ENCODE assay signal across 26 cellular contexts in genomic region chr9:9523476-9523875, GRCh38.
"Had no signal": no experiment of that assay in that cellular context is flagged by ENCODE, and none has a peak within 500 bp of the region (broad histone marks: within the 10 kb centered on the region; RNA-seq: fewer than 3 reads in every experiment).

No MANE protein-coding gene starts in this region.

- H3K27ac ChIP-seq: SJSA1 had no signal

- H3K4me3 Mint-ChIP-seq: activated B cell treated with CpG ODN at 0.5 μM for 24 hours; activated CD4-positive, alpha-beta T cell treated with anti-CD3 and anti-CD28 coated beads, Interleukin-2, amount 10 ng/mL, durations not matched to agents 24 days and 14 days; activated CD8-positive, alpha-beta memory T cell treated with anti-CD3 and anti-CD28 coated beads, Interleukin-2, amount 10 ng/mL, durations not matched to agents 7 days and 5 days; activated naive CD4-positive, alpha-beta T cell treated with anti-CD3 and anti-CD28 coated beads, Interleukin-2, amount 50 U/mL, for 24 hours; activated T-cell treated with anti-CD3 and anti-CD28 coated beads, Interleukin-2, amount 50 U/mL, for 24 hours; activated T-helper 1 cell treated with anti-CD3 and anti-CD28 coated beads, Interleukin-12 subunit alpha, Interleukin-12 subunit beta, Interleukin-2, Interleukin-4 antibody, amounts not matched to agents 30 ng/mL and 10 ng/mL and 1 ng/mL, durations not matched to agents 14 hours and 24 hours and 36 hours; brain; T-helper 1 cell treated with Interleukin-12 subunit alpha and Interleukin-12 subunit beta and Interleukin-4 antibody, amounts not matched to agents 30 μg/mL and 1 μg/mL, for 36 hours had no signal

- H3K36me3 Mint-ChIP-seq: activated CD8-positive, alpha-beta memory T cell treated with anti-CD3 and anti-CD28 coated beads, Interleukin-2, amount 10 ng/mL, durations not matched to agents 7 days and 5 days; activated naive CD4-positive, alpha-beta T cell treated with anti-CD3 and anti-CD28 coated beads, Interleukin-2, amount 50 U/mL, for 24 hours; brain had no signal

- H3K27ac Mint-ChIP-seq: activated B cell treated with CpG ODN at 0.5 μM for 24 hours; activated CD4-positive, alpha-beta T cell treated with anti-CD3 and anti-CD28 coated beads, Interleukin-2, amount 10 ng/mL, durations not matched to agents 24 days and 14 days; activated CD8-positive, alpha-beta memory T cell treated with anti-CD3 and anti-CD28 coated beads, Interleukin-2, amount 10 ng/mL, durations not matched to agents 7 days and 5 days; activated naive CD4-positive, alpha-beta T cell treated with anti-CD3 and anti-CD28 coated beads, Interleukin-2, amount 50 U/mL, for 24 hours; activated T-cell treated with anti-CD3 and anti-CD28 coated beads, Interleukin-2, amount 50 U/mL, for 24 hours; activated T-helper 1 cell treated with anti-CD3 and anti-CD28 coated beads, Interleukin-12 subunit alpha, Interleukin-12 subunit beta, Interleukin-2, Interleukin-4 antibody, amounts not matched to agents 30 ng/mL and 10 ng/mL and 1 ng/mL, durations not matched to agents 14 hours and 24 hours and 36 hours; T-helper 1 cell treated with Interleukin-12 subunit alpha and Interleukin-12 subunit beta and Interleukin-4 antibody, amounts not matched to agents 30 μg/mL and 1 μg/mL, for 36 hours had no signal

- H3K4me1 ChIP-seq: SJSA1 had no signal

- ATAC-seq: activated CD8-positive, alpha-beta memory T cell treated with anti-CD3 and anti-CD28 coated beads, Interleukin-2, amount 10 ng/mL, durations not matched to agents 7 days and 5 days; PC-3; SK-N-SH treated with all-trans-retinoic acid at 6 μM for 48 hours had no signal

- DNase-seq: activated B cell treated with CpG ODN at 0.5 μM for 24 hours; activated CD4-positive, alpha-beta T cell treated with anti-CD3 and anti-CD28 coated beads for 1 hour; activated CD4-positive, alpha-beta T cell treated with anti-CD3 and anti-CD28 coated beads, Interleukin-2, amount 10 ng/mL, durations not matched to agents 24 days and 14 days; activated CD4-positive, alpha-beta T cell treated with anti-CD3 and anti-CD28 coated beads, Interleukin-2, amount 50 U/mL, for 48 hours; activated CD8-positive, alpha-beta memory T cell treated with anti-CD3 and anti-CD28 coated beads, Interleukin-2, amount 10 ng/mL, durations not matched to agents 7 days and 5 days; activated effector memory CD4-positive, alpha-beta T cell treated with Interleukin-2 at 50 U/mL for 16 hours; activated naive CD4-positive, alpha-beta T cell; activated T-cell treated with anti-CD3 and anti-CD28 coated beads, Interleukin-2, amount 50 U/mL, for 24 hours; amygdala; KG1; NCI-H1048; NCI-H146; NCI-H187 treated with DMSO at 0.1 percent for 48 hours; NCI-H2081 treated with DMSO at 0.1 percent for 48 hours; NCI-H345; NCI-H510A; NCI-H526 treated with DMSO at 0.1 percent for 48 hours; NK-92 treated with Interleukin-12 subunit alpha and Interleukin-12 subunit beta, amount 100 ng/mL, for 24 hours; PC-3; SHP77 had no signal

- H3K9me3 Mint-ChIP-seq: activated B cell treated with CpG ODN at 0.5 μM for 24 hours; activated CD4-positive, alpha-beta T cell treated with anti-CD3 and anti-CD28 coated beads, Interleukin-2, amount 10 ng/mL, durations not matched to agents 24 days and 14 days; activated T-helper 1 cell treated with anti-CD3 and anti-CD28 coated beads, Interleukin-12 subunit alpha, Interleukin-12 subunit beta, Interleukin-2, Interleukin-4 antibody, amounts not matched to agents 30 ng/mL and 10 ng/mL and 1 ng/mL, durations not matched to agents 14 hours and 24 hours and 36 hours; brain; T-helper 1 cell treated with Interleukin-12 subunit alpha and Interleukin-12 subunit beta and Interleukin-4 antibody, amounts not matched to agents 30 μg/mL and 1 μg/mL, for 36 hours had no signal

- H3K27me3 Mint-ChIP-seq: activated B cell treated with CpG ODN at 0.5 μM for 24 hours; activated CD4-positive, alpha-beta T cell treated with anti-CD3 and anti-CD28 coated beads, Interleukin-2, amount 10 ng/mL, durations not matched to agents 24 days and 14 days; activated CD8-positive, alpha-beta memory T cell treated with anti-CD3 and anti-CD28 coated beads, Interleukin-2, amount 10 ng/mL, durations not matched to agents 7 days and 5 days; activated naive CD4-positive, alpha-beta T cell treated with anti-CD3 and anti-CD28 coated beads, Interleukin-2, amount 50 U/mL, for 24 hours; activated T-cell treated with anti-CD3 and anti-CD28 coated beads, Interleukin-2, amount 50 U/mL, for 24 hours had no signal

- H3K27me3 ChIP-seq: SJSA1 had no signal

- H3K4me1 Mint-ChIP-seq: activated B cell treated with CpG ODN at 0.5 μM for 24 hours; activated CD4-positive, alpha-beta T cell treated with anti-CD3 and anti-CD28 coated beads, Interleukin-2, amount 10 ng/mL, durations not matched to agents 24 days and 14 days; activated CD8-positive, alpha-beta memory T cell treated with anti-CD3 and anti-CD28 coated beads, Interleukin-2, amount 10 ng/mL, durations not matched to agents 7 days and 5 days; activated naive CD4-positive, alpha-beta T cell treated with anti-CD3 and anti-CD28 coated beads, Interleukin-2, amount 50 U/mL, for 24 hours had no signal

- H3K4me3 ChIP-seq: SJSA1 had no signal

- H3K36me3 ChIP-seq: SJSA1 had no signal
